Comparison of ENCODE assay signal across 1 cellular context in genomic region chr17:45277992-45278391, GRCh38.
TF ChIP-seq lines count a peak whose summit lies in the region.

No MANE protein-coding gene starts in this region.

TF ChIP-seq in endothelial cell of umbilical vein, 7 proteins besides CTCF, POLR2A, EP300 and RAD21:
- TF ChIP-seq GATA2 (IDR thresholded peaks at IDR 0.05; ENCODE audit: insufficient read depth, insufficient read length, low read depth, low read length) (no peak), EZH2 (IDR thresholded peaks at IDR 0.05; ENCODE audit: borderline replicate concordance, low read depth, low read length, severe bottlenecking) (no peak), MYC (IDR thresholded peaks at IDR 0.05; ENCODE audit: low read depth, low read length) (no peak), FOS (IDR thresholded peaks at IDR 0.05; ENCODE audit: borderline replicate concordance, insufficient read depth, low read length) (no peak), MAX (IDR thresholded peaks at IDR 0.05; ENCODE audit: insufficient read depth, insufficient read length) (no peak), JUN (IDR thresholded peaks at IDR 0.05; ENCODE audit: borderline replicate concordance, insufficient read depth, insufficient read length, low read depth) (no peak), POLR2AphosphoS5 (IDR thresholded peaks at IDR 0.05; ENCODE audit: insufficient read depth, low read depth, low read length) (no peak)
